ENCODE assay signal across 28 cellular contexts in genomic region chr1:84754376-84754672, GRCh38.
"Had no signal": no experiment of that assay in that cellular context is flagged by ENCODE, and none has a peak within 500 bp of the region (broad histone marks: within the 10 kb centered on the region; RNA-seq: fewer than 3 reads in every experiment).

No MANE protein-coding gene starts in this region.

- H3K36me3 ChIP-seq: adrenal gland, brain microvascular endothelial cell, heart right ventricle, left ventricle myocardium inferior, neutrophil, right lobe of liver, thoracic aorta, uterus had no signal

- DNase-seq: activated B cell treated with CpG ODN at 0.5 μM for 24 hours; activated CD4-positive, alpha-beta T cell treated with anti-CD3 and anti-CD28 coated beads for 36 hours; activated CD8-positive, alpha-beta memory T cell treated with anti-CD3 and anti-CD28 coated beads, Interleukin-2, amount 10 ng/mL, durations not matched to agents 7 days and 5 days; activated CD8-positive, alpha-beta T cell treated with anti-CD3 and anti-CD28 coated beads, Interleukin-2, amount 10 ng/mL, durations not matched to agents 7 days and 5 days; activated naive CD4-positive, alpha-beta T cell treated with Interleukin-2 at 50 U/mL for 16 hours; activated naive CD8-positive, alpha-beta T cell treated with anti-CD3 and anti-CD28 coated beads for 36 hours; activated T-cell treated with anti-CD3 and anti-CD28 coated beads, Interleukin-2, amount 50 U/mL, for 48 hours; aorta; brain microvascular endothelial cell; foreskin fibroblast; heart right ventricle; kidney glomerular epithelial cell; left ventricle myocardium inferior; mesendoderm; right lobe of liver; stimulated activated CD4-positive, alpha-beta T cell treated with anti-CD3 and anti-CD28 coated beads, Interleukin-2, amount 100 ng/mL, for 48 hours; T-helper 1 cell; uterus had no signal

- H3K27ac ChIP-seq: adrenal gland, brain microvascular endothelial cell, coronary artery, heart right ventricle, left ventricle myocardium inferior, neutrophil, right lobe of liver, thoracic aorta, uterus had no signal

- H3K27me3 Mint-ChIP-seq: type B pancreatic cell had no signal

- H3K9me3 ChIP-seq: adrenal gland, heart right ventricle, left ventricle myocardium inferior, neutrophil, right lobe of liver, thoracic aorta, uterus had no signal

- H3K4me1 ChIP-seq: right lobe of liver had no signal

- H3K4me3 ChIP-seq: adrenal gland, coronary artery, heart right ventricle, left ventricle myocardium inferior, lung, right lobe of liver, thoracic aorta, uterus had no signal

- H3K27ac Mint-ChIP-seq: activated B cell treated with CpG ODN at 0.5 μM for 24 hours; activated CD4-positive, alpha-beta T cell treated with anti-CD3 and anti-CD28 coated beads for 36 hours; activated CD8-positive, alpha-beta memory T cell treated with anti-CD3 and anti-CD28 coated beads, Interleukin-2, amount 10 ng/mL, durations not matched to agents 7 days and 5 days; activated CD8-positive, alpha-beta T cell treated with anti-CD3 and anti-CD28 coated beads, Interleukin-2, amount 10 ng/mL, durations not matched to agents 7 days and 5 days; activated naive CD8-positive, alpha-beta T cell treated with anti-CD3 and anti-CD28 coated beads for 36 hours; natural killer cell treated with Interleukin-12 subunit alpha and Interleukin-12 subunit beta and Interleukin-15 and Interleukin-18, amount 100 ng/mL, for 72 hours; stimulated activated naive CD8-positive, alpha-beta T cell treated with anti-CD3 and anti-CD28 coated beads, Interleukin-15, Interleukin-2, amounts not matched to agents 100 ng/mL and 50 ng/mL, for 24 hours; T-helper 2 cell treated with Interferon-gamma antibody and Interleukin-4, amounts not matched to agents 5 μg/mL and 100 μg/mL, for 36 hours; type B pancreatic cell had no signal

- H3K36me3 Mint-ChIP-seq: activated CD8-positive, alpha-beta memory T cell treated with anti-CD3 and anti-CD28 coated beads, Interleukin-2, amount 10 ng/mL, durations not matched to agents 7 days and 5 days; activated naive CD8-positive, alpha-beta T cell treated with anti-CD3 and anti-CD28 coated beads for 36 hours; natural killer cell treated with Interleukin-12 subunit alpha and Interleukin-12 subunit beta and Interleukin-15 and Interleukin-18, amount 100 ng/mL, for 72 hours; type B pancreatic cell had no signal

- H3K27me3 ChIP-seq: right lobe of liver, uterus had no signal

- H3K9me3 Mint-ChIP-seq: activated B cell treated with CpG ODN at 0.5 μM for 24 hours; activated naive CD8-positive, alpha-beta T cell treated with anti-CD3 and anti-CD28 coated beads for 36 hours; natural killer cell treated with Interleukin-12 subunit alpha and Interleukin-12 subunit beta and Interleukin-15 and Interleukin-18, amount 100 ng/mL, for 72 hours; stimulated activated naive CD8-positive, alpha-beta T cell treated with anti-CD3 and anti-CD28 coated beads, Interleukin-15, Interleukin-2, amounts not matched to agents 100 ng/mL and 50 ng/mL, for 24 hours; T-helper 2 cell treated with Interferon-gamma antibody and Interleukin-4, amounts not matched to agents 5 μg/mL and 100 μg/mL, for 36 hours; type B pancreatic cell had no signal

- H3K4me3 Mint-ChIP-seq: activated B cell treated with CpG ODN at 0.5 μM for 24 hours; activated CD4-positive, alpha-beta T cell treated with anti-CD3 and anti-CD28 coated beads for 36 hours; activated CD8-positive, alpha-beta memory T cell treated with anti-CD3 and anti-CD28 coated beads, Interleukin-2, amount 10 ng/mL, durations not matched to agents 7 days and 5 days; activated CD8-positive, alpha-beta T cell treated with anti-CD3 and anti-CD28 coated beads, Interleukin-2, amount 10 ng/mL, durations not matched to agents 7 days and 5 days; activated naive CD8-positive, alpha-beta T cell treated with anti-CD3 and anti-CD28 coated beads for 36 hours; natural killer cell treated with Interleukin-12 subunit alpha and Interleukin-12 subunit beta and Interleukin-15 and Interleukin-18, amount 100 ng/mL, for 72 hours; stimulated activated naive CD8-positive, alpha-beta T cell treated with anti-CD3 and anti-CD28 coated beads, Interleukin-15, Interleukin-2, amounts not matched to agents 100 ng/mL and 50 ng/mL, for 24 hours; T-helper 2 cell treated with Interferon-gamma antibody and Interleukin-4, amounts not matched to agents 5 μg/mL and 100 μg/mL, for 36 hours; type B pancreatic cell had no signal

- ATAC-seq: activated CD4-positive, alpha-beta T cell treated with anti-CD3 and anti-CD28 coated beads for 36 hours; activated CD8-positive, alpha-beta T cell treated with anti-CD3 and anti-CD28 coated beads, Interleukin-2, amount 10 ng/mL, durations not matched to agents 7 days and 5 days; esophagus mucosa; right lobe of liver had no signal
